Comparison of ENCODE assay signal across 9 cellular contexts in the genomic region with DNA sequence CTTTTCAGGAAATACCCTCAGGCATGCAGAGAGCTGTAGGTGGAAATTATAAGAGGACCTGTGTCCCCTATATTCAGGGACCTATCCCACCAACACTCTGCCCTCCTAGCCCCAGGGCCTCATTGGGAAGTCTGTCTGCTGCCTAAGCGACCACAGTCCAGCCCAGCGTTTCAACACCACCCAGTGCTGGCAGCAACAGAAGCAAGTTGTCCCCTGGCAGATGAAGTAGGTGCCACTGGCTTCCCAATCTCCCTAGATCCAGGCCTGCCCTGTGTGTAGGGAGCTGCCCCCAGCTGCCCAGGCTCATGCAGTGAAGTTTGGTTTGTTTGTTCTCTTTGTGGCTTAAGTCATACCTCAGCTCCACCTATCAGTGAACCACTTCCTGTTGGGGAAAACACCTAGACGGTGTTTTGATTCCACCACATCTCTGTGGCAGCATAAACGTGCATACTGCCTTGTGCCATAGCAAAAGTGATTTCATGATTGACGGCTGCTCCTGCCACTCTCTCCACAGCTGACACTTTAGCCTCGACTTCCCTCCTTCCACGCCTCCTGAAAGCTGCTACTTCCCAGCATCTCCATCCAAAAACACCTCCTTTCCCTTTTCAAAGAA. TPM values are rescaled to one million over a fixed set of nuclear protein-coding genes. Genes with fewer than 3 reads are reported as not detected.
DNase-seq lines count a peak whose midpoint lies in the region; ATAC-seq, FAIRE-seq and TF ChIP-seq lines count a peak whose summit lies in the region.
"Had no signal": no experiment of that assay in that cellular context is flagged by ENCODE, and none has a peak within 500 bp of the region (broad histone marks: within the 10 kb centered on the region; RNA-seq: fewer than 3 reads in every experiment).

No MANE protein-coding gene starts in this region.

- H3K79me2 ChIP-seq in GM12878 (ENCODE audit: control insufficient read depth, insufficient read depth, low read length) = no peaks in the 10 kb centered on the region

- peak overlapping the region; percentile 79 for H2AFZ ChIP-seq in GM12878 (ENCODE audit: control insufficient read depth, low read depth, low read length)

- RAD21 ChIA-PET in GM12878 (lab: Charles Lee; ENCODE audit: unreplicated experiment) = interaction anchor here (0.6 to 3.1 kb wide), 7 partner anchors 14 to 168 kb away, joined by 3 to 24 read pairs (median 5); a partner anchor contains a TSS

- WGBS in GM12878 (ENCODE audit: insufficient coverage, insufficient replicate concordance, low lambda C conversion rate, missing lambda C conversion rate) = 0% methylated on average over 7 of the region's 7 CpGs
- WGBS in small intestine, 3 donors = 18 to 34% (median 18%) methylated on average over 7 of the region's 7 CpGs

- H3K4me3 ChIP-seq in GM12878 (no peak overlapping the region), small intestine (ENCODE audit: low read depth in 1 of 2, low read length in 2 of 2) (no peak overlapping the region)

- peak; percentile 69 for TF ChIP-seq POLR2A in GM12878 (IDR thresholded peaks at IDR 0.05; ENCODE audit: low read depth, low read length)

- FAIRE-seq in GM19239 (lab: Jason Lieb, UNC) (peak; percentile 95), GM12878 (lab: Jason Lieb, UNC) (peak; percentile 85), small intestine (lab: Jason Lieb, UNC) (no peak)
- FAIRE-seq: endometrium had no signal

- POLR2A ChIA-PET in GM12878 (lab: Charles Lee) = interaction anchor here (0.6 to 2.2 kb wide), 4 partner anchors 13 to 101 kb away, joined by 3 to 21 read pairs (median 3); a partner anchor contains a TSS

- no peaks in the 10 kb centered on the region for H4K20me1 ChIP-seq in GM12878 (ENCODE audit: control insufficient read depth, insufficient read depth)

- intact Hi-C loops in GM12878 (cut with micrococcal nuclease; ENCODE audit: unreplicated experiment) = loop anchor here (1.0 kb wide), 1 partner anchor 15 kb away; a partner anchor contains a TSS

- H3K9ac ChIP-seq in GM12878 (ENCODE audit: control insufficient read depth, insufficient read depth, low read length) = peak overlapping the region; percentile 49; the same call in 1 of the 2 replicates

- CTCF ChIA-PET in GM12878 (lab: Yijun Ruan, JAX) = interaction anchor here (0.8 to 4.0 kb wide), 11 partner anchors 14 to 436 kb away, joined by 3 to 40 read pairs (median 4); a partner anchor contains a TSS

- DNase-seq in GM19239 (ENCODE audit: insufficient read length, low spot score) = peak; percentile 94
- peak; percentile 71 for DNase-seq in T follicular helper cell (ENCODE audit: low read depth)
- peak; percentile 90 for DNase-seq in GM12878 (ENCODE audit: low read depth, low spot score)
- peak; percentile 77 for DNase-seq in small intestine
- DNase-seq in NCI-H1105 treated with DMSO at 0.1 percent for 48 hours (lab: John Stamatoyannopoulos, UW) = no peak
- DNase-seq in anterior cingulate cortex (lab: John Stamatoyannopoulos, UW) = no peak

- in situ Hi-C loops in GM12878 (cut with MboI) = no loop called here

- no peak for TF ChIP-seq RAD21 in GM12878 (IDR thresholded peaks at IDR 0.05; ENCODE audit: insufficient read depth, low read depth, low read length)

- H3K36me3 ChIP-seq in GM12878 (ENCODE audit: control insufficient read depth in 2 of 2, insufficient read depth in 2 of 2, low read length in 1 of 2) (no peaks in the 10 kb centered on the region), small intestine (ENCODE audit: control insufficient read depth in 2 of 2, insufficient read depth in 2 of 2, low read length in 2 of 2) (no peaks in the 10 kb centered on the region)

- BruUV-seq in GM12878 (replicated peaks; lab: Mats Ljungman, UMichigan) = no TSS peak

- H3K27me3 ChIP-seq in GM12878 (replicated peaks in 1 of 2; ENCODE audit: control insufficient read depth in 2 of 2, insufficient read depth in 2 of 2, low read length in 1 of 2) = no peaks in the 10 kb centered on the region
- H3K27me3 ChIP-seq in small intestine (ENCODE audit: control insufficient read depth in 2 of 2, insufficient read depth in 2 of 2, low read length in 2 of 2) = no peaks in the 10 kb centered on the region

- peak overlapping the region; percentile 82 for H3K4me2 ChIP-seq in GM12878 (ENCODE audit: control insufficient read depth, insufficient read depth)

- TF ChIP-seq EP300 in GM12878 (IDR thresholded peaks at IDR 0.05; ENCODE audit: borderline replicate concordance in 1 of 2, control insufficient read depth in 1 of 2, low read depth in 2 of 2, low read length in 2 of 2) = peak; percentile 51 to 61; a peak in 3 of 4 replicates

- H3K9me3 ChIP-seq in GM12878 (replicated peaks; ENCODE audit: control insufficient read depth, insufficient read depth, low read length) = no peaks in the 10 kb centered on the region
- no peaks in the 10 kb centered on the region for H3K9me3 ChIP-seq in small intestine (ENCODE audit: control insufficient read depth, low read depth)

- peak overlapping the region; percentile 38 for H3K27ac ChIP-seq in 22Rv1
- peak overlapping the region; percentile 80 for H3K27ac ChIP-seq in GM12878 (ENCODE audit: control insufficient read depth, insufficient read depth)
- H3K27ac ChIP-seq in small intestine (ENCODE audit: low read depth in 1 of 2, low read length in 1 of 2) = peak overlapping the region in 1 of 2 donors; percentile 65

- TF ChIP-seq CTCF in 22Rv1 (IDR thresholded peaks at IDR 0.05) (no peak), GM12878 (IDR thresholded peaks at IDR 0.05 in 2 of 3, conservative IDR thresholded peaks at IDR 0.05 in 1 of 3; ENCODE audit: control insufficient read depth in 2 of 3, extremely low read depth in 1 of 3, insufficient read depth in 1 of 3, low read depth in 3 of 3, low read length in 3 of 3) (peak in 1 of 3 experiments; percentile 11; a peak in 1 of 6 replicates)

- ATAC-seq in HG03159 (IDR thresholded peaks at IDR 0.05; ENCODE audit: unreplicated experiment) (peak; percentile 100), GM12878 (peak; percentile 100)

- H3K4me1 ChIP-seq in GM12878 (ENCODE audit: control insufficient read depth, insufficient read depth, low read length) (peaks cover 20% of the 10 kb centered on the region), small intestine (ENCODE audit: control insufficient read depth in 2 of 2, insufficient read depth in 1 of 2, low read depth in 1 of 2, low read length in 1 of 2) (no peaks in the 10 kb centered on the region)

- SMC1A ChIA-PET in GM12878 (lab: Charles Lee; ENCODE audit: uncharacterized antibody, unreplicated experiment) = interaction anchor here (0.7 to 2.4 kb wide), 10 partner anchors 12 to 899 kb away, joined by 3 to 9 read pairs (median 4); a partner anchor contains a TSS

RNA-seq across cellular contexts. Expression of a gene that starts 8.1 kb away (rescaled TPM):
- not detected in 2 replicates for total RNA-seq in GM12878 (2013; cell fraction: nucleolus; rRNA removed)
- 0.06 TPM in 1 of 2 replicates, not detected in the other for total RNA-seq in GM12878 (2014; rRNA removed)
- total RNA-seq in GM12878 (2014; rRNA removed; fragmentation: Illumina TruSeq; extraction: Trizol) = not detected in 2 replicates
- total RNA-seq in GM12878 (2021) = 0.27 TPM in 1 of 2 replicates, not detected in the other
- polyA plus RNA-seq in GM12878 (2011; ENCODE audit: low read depth) = not detected
- not detected in 2 replicates for polyA plus RNA-seq in GM12878 (2011; rRNA removed)
- 0.04 TPM in 1 of 2 replicates, not detected in the other for polyA plus RNA-seq in GM12878 (2011; cell fraction: cytosol; rRNA removed)
- polyA plus RNA-seq in GM12878 (2011; cell fraction: nucleus; rRNA removed) = 0.06 TPM in 1 of 2 replicates, not detected in the other
- 0.08 TPM in 1 of 2 replicates, not detected in the other for polyA plus RNA-seq in GM12878 (2012)
- polyA plus RNA-seq in GM12878 (2014; fragmentation: Illumina TruSeq; extraction: Trizol) = not detected in 2 replicates
- polyA plus RNA-seq in GM12878 (2014; fragmentation: Nextera tagmentation; extraction: Ambion mirVana) = not detected
- 0.06 TPM in 1 of 2 replicates, not detected in the other for polyA plus RNA-seq in GM12878 (2014; rRNA removed)
- polyA plus RNA-seq in GM12878 (2016; fragmentation: Nextera tagmentation; extraction: Ambion mirVana) = not detected
- polyA minus RNA-seq in GM12878 (2011; rRNA and poly(A)+ RNA removed) = not detected in 2 replicates
- polyA minus RNA-seq in GM12878 (2011; cell fraction: cytosol; rRNA and poly(A)+ RNA removed) = not detected in 2 replicates
- polyA minus RNA-seq in GM12878 (2011; cell fraction: nucleus; rRNA and poly(A)+ RNA removed) = not detected in 2 replicates
- under 1 TPM in 1 of 3 donors, not detected in 2; 0.19 TPM for polyA plus RNA-seq in small intestine

RNA-seq across cellular contexts. Expression of a gene that starts 14.9 kb away (rescaled TPM):
- 302 and 309 TPM in 2 replicates for total RNA-seq in GM12878 (2013; cell fraction: nucleolus; rRNA removed)
- total RNA-seq in GM12878 (2014; rRNA removed) = 12.0 TPM in 2 replicates
- 8.7 and 10.4 TPM in 2 replicates for total RNA-seq in GM12878 (2014; rRNA removed; fragmentation: Illumina TruSeq; extraction: Trizol)
- total RNA-seq in GM12878 (2021) = 27.6 and 31.8 TPM in 2 replicates
- 9.4 TPM for polyA plus RNA-seq in GM12878 (2011; ENCODE audit: low read depth)
- 21.0 and 33.5 TPM in 2 replicates for polyA plus RNA-seq in GM12878 (2011; rRNA removed)
- 18.1 and 18.5 TPM in 2 replicates for polyA plus RNA-seq in GM12878 (2011; cell fraction: cytosol; rRNA removed)
- 203 and 271 TPM in 2 replicates for polyA plus RNA-seq in GM12878 (2011; cell fraction: nucleus; rRNA removed)
- 18.2 and 27.5 TPM in 2 replicates for polyA plus RNA-seq in GM12878 (2012)
- polyA plus RNA-seq in GM12878 (2014; fragmentation: Illumina TruSeq; extraction: Trizol) = 19.6 and 20.1 TPM in 2 replicates
- 1 to 10 TPM; 1.3 to 1.8 TPM for polyA plus RNA-seq in GM12878 (2014; fragmentation: Nextera tagmentation; extraction: Ambion mirVana)
- polyA plus RNA-seq in GM12878 (2014; rRNA removed) = 17.2 and 20.2 TPM in 2 replicates
- polyA plus RNA-seq in GM12878 (2016; fragmentation: Nextera tagmentation; extraction: Ambion mirVana) = 10 to 100 TPM; 14.4 to 15.9 TPM
- 37.9 and 46.4 TPM in 2 replicates for polyA minus RNA-seq in GM12878 (2011; rRNA and poly(A)+ RNA removed)
- polyA minus RNA-seq in GM12878 (2011; cell fraction: cytosol; rRNA and poly(A)+ RNA removed) = 7.7 and 11.4 TPM in 2 replicates
- 61.2 and 88.9 TPM in 2 replicates for polyA minus RNA-seq in GM12878 (2011; cell fraction: nucleus; rRNA and poly(A)+ RNA removed)
- 10 to 100 TPM in 2 of 3 donors, 1 to 10 TPM in 1; 5.1 to 52.2 (median 17.9) TPM for polyA plus RNA-seq in small intestine

RNA-seq across cellular contexts. Expression of a gene that starts 27.0 kb away (rescaled TPM):
- total RNA-seq in GM12878 (2013; cell fraction: nucleolus; rRNA removed) = 41.1 and 41.4 TPM in 2 replicates
- total RNA-seq in GM12878 (2014; rRNA removed) = 53.4 and 65.2 TPM in 2 replicates
- 31.0 and 33.6 TPM in 2 replicates for total RNA-seq in GM12878 (2014; rRNA removed; fragmentation: Illumina TruSeq; extraction: Trizol)
- total RNA-seq in GM12878 (2021) = 77.2 and 81.8 TPM in 2 replicates
- 22.2 TPM for polyA plus RNA-seq in GM12878 (2011; ENCODE audit: low read depth)
- polyA plus RNA-seq in GM12878 (2011; rRNA removed) = 24.3 and 46.0 TPM in 2 replicates
- 49.9 and 63.2 TPM in 2 replicates for polyA plus RNA-seq in GM12878 (2011; cell fraction: cytosol; rRNA removed)
- 101 and 106 TPM in 2 replicates for polyA plus RNA-seq in GM12878 (2011; cell fraction: nucleus; rRNA removed)
- 45.2 and 52.3 TPM in 2 replicates for polyA plus RNA-seq in GM12878 (2012)
- polyA plus RNA-seq in GM12878 (2014; fragmentation: Illumina TruSeq; extraction: Trizol) = 19.1 and 47.0 TPM in 2 replicates
- polyA plus RNA-seq in GM12878 (2014; fragmentation: Nextera tagmentation; extraction: Ambion mirVana) = 1 to 10 TPM; 1.7 to 5.9 TPM
- 62.8 and 64.9 TPM in 2 replicates for polyA plus RNA-seq in GM12878 (2014; rRNA removed)
- polyA plus RNA-seq in GM12878 (2016; fragmentation: Nextera tagmentation; extraction: Ambion mirVana) = 10 to 100 TPM; 74.9 to 76.3 TPM
- polyA minus RNA-seq in GM12878 (2011; rRNA and poly(A)+ RNA removed) = 29.4 and 39.5 TPM in 2 replicates
- polyA minus RNA-seq in GM12878 (2011; cell fraction: cytosol; rRNA and poly(A)+ RNA removed) = 8.3 and 15.2 TPM in 2 replicates
- 20.2 and 31.1 TPM in 2 replicates for polyA minus RNA-seq in GM12878 (2011; cell fraction: nucleus; rRNA and poly(A)+ RNA removed)
- polyA plus RNA-seq in small intestine = 10 to 100 TPM; 31.9 to 68.0 (median 32.9) TPM

RNA-seq across cellular contexts. Expression of a gene that starts 44.0 kb away (rescaled TPM):
- total RNA-seq in GM12878 (2013; cell fraction: nucleolus; rRNA removed) = not detected in 2 replicates
- total RNA-seq in GM12878 (2014; rRNA removed) (not detected in 2 replicates), GM12878 (2014; rRNA removed; fragmentation: Illumina TruSeq; extraction: Trizol) (not detected in 2 replicates), GM12878 (2021) (not detected in 2 replicates)
- polyA plus RNA-seq in GM12878 (2011; ENCODE audit: low read depth) = not detected
- polyA plus RNA-seq in GM12878 (2011; rRNA removed) (not detected in 2 replicates), GM12878 (2014; fragmentation: Illumina TruSeq; extraction: Trizol) (not detected in 2 replicates), GM12878 (2014; fragmentation: Nextera tagmentation; extraction: Ambion mirVana) (not detected), GM12878 (2014; rRNA removed) (not detected in 2 replicates), GM12878 (2016; fragmentation: Nextera tagmentation; extraction: Ambion mirVana) (not detected), small intestine (under 1 TPM in 1 of 3 donors, not detected in 2; 0.01 TPM)
- polyA plus RNA-seq in GM12878 (2011; cell fraction: cytosol; rRNA removed) = not detected in 2 replicates
- not detected in 2 replicates for polyA plus RNA-seq in GM12878 (2011; cell fraction: nucleus; rRNA removed)
- not detected in 2 replicates for polyA plus RNA-seq in GM12878 (2012)
- not detected in 2 replicates for polyA minus RNA-seq in GM12878 (2011; rRNA and poly(A)+ RNA removed)
- polyA minus RNA-seq in GM12878 (2011; cell fraction: cytosol; rRNA and poly(A)+ RNA removed) = not detected in 2 replicates
- not detected in 2 replicates for polyA minus RNA-seq in GM12878 (2011; cell fraction: nucleus; rRNA and poly(A)+ RNA removed)

Comparison
In these comparisons a context has a peak if more than half of its experiments do, and no peak if none do; other contexts are left out.
1. DNase-seq: peak in GM19239 (single experiment), T follicular helper cell (single experiment), GM12878 (single experiment) and small intestine (single experiment); none in NCI-H1105 treated with DMSO at 0.1 percent for 48 hours (single experiment) and anterior cingulate cortex (0 of 58).